Comparison of ENCODE assay signal across 1 cellular context in the genomic region with DNA sequence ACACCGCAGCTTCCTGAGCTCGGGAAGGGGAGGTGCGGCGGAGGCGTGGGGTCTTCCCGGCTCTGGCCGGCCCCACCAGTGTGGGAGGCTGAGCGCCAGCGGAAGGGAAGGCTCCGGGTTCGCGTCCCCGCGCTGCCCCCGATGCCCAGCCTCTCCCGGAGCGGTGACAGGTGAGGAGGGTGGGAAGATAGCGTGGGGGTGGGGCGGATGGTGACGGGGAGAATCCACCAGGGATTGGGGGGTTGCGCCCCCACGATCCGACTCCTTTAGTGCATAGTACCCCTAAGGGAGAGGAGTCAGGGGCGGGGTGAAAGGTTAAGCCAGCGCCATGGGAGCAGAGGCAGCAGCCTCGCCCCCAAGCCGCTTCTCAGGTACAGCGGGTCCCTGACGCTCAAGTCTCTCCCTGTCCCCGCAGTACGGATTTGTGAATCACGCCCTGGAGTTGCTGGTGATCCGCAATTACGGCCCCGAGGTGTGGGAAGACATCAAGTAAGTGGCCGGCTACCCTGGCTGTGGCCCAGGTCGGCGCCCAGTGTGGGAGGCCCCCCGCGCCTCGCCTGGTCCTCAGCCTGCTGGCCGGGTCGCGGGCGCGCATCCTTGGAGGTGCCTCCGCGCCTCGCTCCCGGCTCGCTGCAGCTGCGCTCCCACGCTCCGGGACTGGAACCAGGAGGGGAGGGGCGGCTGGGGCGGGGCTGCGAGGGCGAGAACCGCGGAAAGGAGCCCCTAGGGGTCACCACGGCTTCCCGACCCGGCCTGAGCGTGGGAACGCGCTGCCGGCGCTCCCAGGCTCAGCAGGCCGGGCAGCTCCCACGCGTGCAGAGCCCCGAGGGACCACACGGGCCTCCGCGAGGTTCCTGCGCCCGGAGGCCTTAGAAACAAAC.
TF ChIP-seq lines count a peak whose summit lies in the region.

No MANE protein-coding gene starts in this region.

TF ChIP-seq in GM12878, 131 proteins besides CTCF, POLR2A, EP300 and RAD21 (continued from another document):
- TF ChIP-seq, protein P1, sequence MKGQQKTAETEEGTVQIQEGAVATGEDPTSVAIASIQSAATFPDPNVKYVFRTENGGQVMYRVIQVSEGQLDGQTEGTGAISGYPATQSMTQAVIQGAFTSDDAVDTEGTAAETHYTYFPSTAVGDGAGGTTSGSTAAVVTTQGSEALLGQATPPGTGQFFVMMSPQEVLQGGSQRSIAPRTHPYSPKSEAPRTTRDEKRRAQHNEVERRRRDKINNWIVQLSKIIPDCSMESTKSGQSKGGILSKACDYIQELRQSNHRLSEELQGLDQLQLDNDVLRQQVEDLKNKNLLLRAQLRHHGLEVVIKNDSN (IDR thresholded peaks at IDR 0.05; ENCODE audit: borderline replicate concordance, extremely low read length, insufficient read depth, low read depth, low read length): no peak
- TF ChIP-seq SMARCA5 (IDR thresholded peaks at IDR 0.05): no peak
- no peak for TF ChIP-seq TBL1XR1 (IDR thresholded peaks at IDR 0.05; ENCODE audit: low read depth, low read length)
- peak; percentile 79 for TF ChIP-seq NR2F1 (conservative IDR thresholded peaks at IDR 0.05)
- peak; percentile 99 for TF ChIP-seq MEF2B (IDR thresholded peaks at IDR 0.05; ENCODE audit: partially characterized antibody, poor library complexity, severe bottlenecking)
- TF ChIP-seq TCF12 (IDR thresholded peaks at IDR 0.05; ENCODE audit: low read depth, low read length): peak; percentile 87; the same call in 1 of the 2 replicates
- no peak for TF ChIP-seq NFYA (IDR thresholded peaks at IDR 0.05; ENCODE audit: borderline replicate concordance, low read depth, low read length)
- peak; percentile 100 for TF ChIP-seq GATAD2B (conservative IDR thresholded peaks at IDR 0.05; ENCODE audit: low read depth)
- peak; percentile 53; the same call in 1 of the 2 replicates for TF ChIP-seq BACH1 (IDR thresholded peaks at IDR 0.05; ENCODE audit: borderline replicate concordance)
- peak; percentile 65 for TF ChIP-seq IKZF1 (conservative IDR thresholded peaks at IDR 0.05)
- TF ChIP-seq ZNF24 (IDR thresholded peaks at IDR 0.05): peak; percentile 64
- TF ChIP-seq LARP7 (IDR thresholded peaks at IDR 0.05): peak; percentile 55; the same call in 1 of the 2 replicates
- TF ChIP-seq, protein P2, sequence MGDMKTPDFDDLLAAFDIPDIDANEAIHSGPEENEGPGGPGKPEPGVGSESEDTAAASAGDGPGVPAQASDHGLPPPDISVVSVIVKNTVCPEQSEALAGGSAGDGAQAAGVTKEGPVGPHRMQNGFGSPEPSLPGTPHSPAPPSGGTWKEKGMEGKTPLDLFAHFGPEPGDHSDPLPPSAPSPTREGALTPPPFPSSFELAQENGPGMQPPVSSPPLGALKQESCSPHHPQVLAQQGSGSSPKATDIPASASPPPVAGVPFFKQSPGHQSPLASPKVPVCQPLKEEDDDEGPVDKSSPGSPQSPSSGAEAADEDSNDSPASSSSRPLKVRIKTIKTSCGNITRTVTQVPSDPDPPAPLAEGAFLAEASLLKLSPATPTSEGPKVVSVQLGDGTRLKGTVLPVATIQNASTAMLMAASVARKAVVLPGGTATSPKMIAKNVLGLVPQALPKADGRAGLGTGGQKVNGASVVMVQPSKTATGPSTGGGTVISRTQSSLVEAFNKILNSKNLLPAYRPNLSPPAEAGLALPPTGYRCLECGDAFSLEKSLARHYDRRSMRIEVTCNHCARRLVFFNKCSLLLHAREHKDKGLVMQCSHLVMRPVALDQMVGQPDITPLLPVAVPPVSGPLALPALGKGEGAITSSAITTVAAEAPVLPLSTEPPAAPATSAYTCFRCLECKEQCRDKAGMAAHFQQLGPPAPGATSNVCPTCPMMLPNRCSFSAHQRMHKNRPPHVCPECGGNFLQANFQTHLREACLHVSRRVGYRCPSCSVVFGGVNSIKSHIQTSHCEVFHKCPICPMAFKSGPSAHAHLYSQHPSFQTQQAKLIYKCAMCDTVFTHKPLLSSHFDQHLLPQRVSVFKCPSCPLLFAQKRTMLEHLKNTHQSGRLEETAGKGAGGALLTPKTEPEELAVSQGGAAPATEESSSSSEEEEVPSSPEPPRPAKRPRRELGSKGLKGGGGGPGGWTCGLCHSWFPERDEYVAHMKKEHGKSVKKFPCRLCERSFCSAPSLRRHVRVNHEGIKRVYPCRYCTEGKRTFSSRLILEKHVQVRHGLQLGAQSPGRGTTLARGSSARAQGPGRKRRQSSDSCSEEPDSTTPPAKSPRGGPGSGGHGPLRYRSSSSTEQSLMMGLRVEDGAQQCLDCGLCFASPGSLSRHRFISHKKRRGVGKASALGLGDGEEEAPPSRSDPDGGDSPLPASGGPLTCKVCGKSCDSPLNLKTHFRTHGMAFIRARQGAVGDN (IDR thresholded peaks at IDR 0.05): peak; percentile 45; the same call in 1 of the 2 replicates
- TF ChIP-seq, protein P3, sequence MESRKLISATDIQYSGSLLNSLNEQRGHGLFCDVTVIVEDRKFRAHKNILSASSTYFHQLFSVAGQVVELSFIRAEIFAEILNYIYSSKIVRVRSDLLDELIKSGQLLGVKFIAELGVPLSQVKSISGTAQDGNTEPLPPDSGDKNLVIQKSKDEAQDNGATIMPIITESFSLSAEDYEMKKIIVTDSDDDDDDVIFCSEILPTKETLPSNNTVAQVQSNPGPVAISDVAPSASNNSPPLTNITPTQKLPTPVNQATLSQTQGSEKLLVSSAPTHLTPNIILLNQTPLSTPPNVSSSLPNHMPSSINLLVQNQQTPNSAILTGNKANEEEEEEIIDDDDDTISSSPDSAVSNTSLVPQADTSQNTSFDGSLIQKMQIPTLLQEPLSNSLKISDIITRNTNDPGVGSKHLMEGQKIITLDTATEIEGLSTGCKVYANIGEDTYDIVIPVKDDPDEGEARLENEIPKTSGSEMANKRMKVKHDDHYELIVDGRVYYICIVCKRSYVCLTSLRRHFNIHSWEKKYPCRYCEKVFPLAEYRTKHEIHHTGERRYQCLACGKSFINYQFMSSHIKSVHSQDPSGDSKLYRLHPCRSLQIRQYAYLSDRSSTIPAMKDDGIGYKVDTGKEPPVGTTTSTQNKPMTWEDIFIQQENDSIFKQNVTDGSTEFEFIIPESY (IDR thresholded peaks at IDR 0.05): peak; percentile 20; the same call in 1 of the 2 replicates
- TF ChIP-seq RB1 (IDR thresholded peaks at IDR 0.05; ENCODE audit: borderline replicate concordance): peak; percentile 71; the same call in 1 of the 2 replicates
- TF ChIP-seq, protein P4, sequence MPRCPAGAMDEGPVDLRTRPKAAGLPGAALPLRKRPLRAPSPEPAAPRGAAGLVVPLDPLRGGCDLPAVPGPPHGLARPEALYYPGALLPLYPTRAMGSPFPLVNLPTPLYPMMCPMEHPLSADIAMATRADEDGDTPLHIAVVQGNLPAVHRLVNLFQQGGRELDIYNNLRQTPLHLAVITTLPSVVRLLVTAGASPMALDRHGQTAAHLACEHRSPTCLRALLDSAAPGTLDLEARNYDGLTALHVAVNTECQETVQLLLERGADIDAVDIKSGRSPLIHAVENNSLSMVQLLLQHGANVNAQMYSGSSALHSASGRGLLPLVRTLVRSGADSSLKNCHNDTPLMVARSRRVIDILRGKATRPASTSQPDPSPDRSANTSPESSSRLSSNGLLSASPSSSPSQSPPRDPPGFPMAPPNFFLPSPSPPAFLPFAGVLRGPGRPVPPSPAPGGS (IDR thresholded peaks at IDR 0.05; ENCODE audit: borderline replicate concordance, insufficient read depth, low read depth, low read length, poor library complexity, severe bottlenecking): peak; percentile 85
- TF ChIP-seq HDGF (IDR thresholded peaks at IDR 0.05): peak; percentile 45; the same call in 1 of the 2 replicates
- TF ChIP-seq, protein P5, sequence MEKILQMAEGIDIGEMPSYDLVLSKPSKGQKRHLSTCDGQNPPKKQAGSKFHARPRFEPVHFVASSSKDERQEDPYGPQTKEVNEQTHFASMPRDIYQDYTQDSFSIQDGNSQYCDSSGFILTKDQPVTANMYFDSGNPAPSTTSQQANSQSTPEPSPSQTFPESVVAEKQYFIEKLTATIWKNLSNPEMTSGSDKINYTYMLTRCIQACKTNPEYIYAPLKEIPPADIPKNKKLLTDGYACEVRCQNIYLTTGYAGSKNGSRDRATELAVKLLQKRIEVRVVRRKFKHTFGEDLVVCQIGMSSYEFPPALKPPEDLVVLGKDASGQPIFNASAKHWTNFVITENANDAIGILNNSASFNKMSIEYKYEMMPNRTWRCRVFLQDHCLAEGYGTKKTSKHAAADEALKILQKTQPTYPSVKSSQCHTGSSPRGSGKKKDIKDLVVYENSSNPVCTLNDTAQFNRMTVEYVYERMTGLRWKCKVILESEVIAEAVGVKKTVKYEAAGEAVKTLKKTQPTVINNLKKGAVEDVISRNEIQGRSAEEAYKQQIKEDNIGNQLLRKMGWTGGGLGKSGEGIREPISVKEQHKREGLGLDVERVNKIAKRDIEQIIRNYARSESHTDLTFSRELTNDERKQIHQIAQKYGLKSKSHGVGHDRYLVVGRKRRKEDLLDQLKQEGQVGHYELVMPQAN (conservative IDR thresholded peaks at IDR 0.05): peak; percentile 23; the same call in 1 of the 2 replicates
- no peak for TF ChIP-seq RBBP5 (conservative IDR thresholded peaks at IDR 0.05)
- peak; percentile 20; the same call in 1 of the 2 replicates for TF ChIP-seq DPF2 (IDR thresholded peaks at IDR 0.05)
- peak; percentile 51 to 86; a peak in 3 of 4 replicates for TF ChIP-seq BHLHE40 (IDR thresholded peaks at IDR 0.05; ENCODE audit: borderline replicate concordance in 1 of 2, low read depth in 2 of 2, low read length in 1 of 2)
- TF ChIP-seq TCF3 (IDR thresholded peaks at IDR 0.05; ENCODE audit: borderline replicate concordance, insufficient read depth, low read depth, low read length): no peak
- TF ChIP-seq NR2C1 (IDR thresholded peaks at IDR 0.05): 0 out of 2 replicates have a peak, but pooled peaks have one; percentile 39
